ENCODE assay signal across 34 cellular contexts in the genomic region with DNA sequence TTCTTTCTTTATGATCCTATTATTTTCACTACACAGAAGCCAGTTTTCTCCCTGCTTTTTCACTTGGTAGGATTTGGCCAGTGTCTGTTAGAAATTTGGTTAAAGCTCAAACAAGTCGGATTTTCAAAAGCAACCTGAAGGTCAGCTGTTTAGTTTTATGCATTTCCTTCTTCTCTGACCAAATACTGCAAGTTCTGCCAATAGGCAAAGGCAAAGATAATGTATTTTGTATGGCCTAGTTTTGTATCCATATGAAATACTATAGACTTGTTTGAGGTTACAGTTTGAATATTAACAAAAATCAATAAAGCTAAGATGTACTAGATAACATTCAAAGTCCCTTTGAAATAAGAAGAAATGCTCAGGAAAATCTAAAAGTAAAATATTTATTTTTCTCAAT.
"Had no signal": no experiment of that assay in that cellular context is flagged by ENCODE, and none has a peak within 500 bp of the region (broad histone marks: within the 10 kb centered on the region; RNA-seq: fewer than 3 reads in every experiment).

No MANE protein-coding gene starts in this region.

- H3K9me3 ChIP-seq: adrenal gland, ascending aorta, body of pancreas, breast epithelium had no signal

- H3K27me3 ChIP-seq: adrenal gland, ascending aorta, body of pancreas, brain microvascular endothelial cell, breast epithelium, cardiac muscle cell had no signal

- H3K36me3 ChIP-seq: adrenal gland, ascending aorta, brain microvascular endothelial cell, breast epithelium, cardiac muscle cell had no signal

- H3K4me1 ChIP-seq: adrenal gland, ascending aorta, body of pancreas, breast epithelium had no signal

- H3K27ac ChIP-seq: adrenal gland, ascending aorta, body of pancreas, brain microvascular endothelial cell, breast epithelium, cardiac muscle cell had no signal

- ATAC-seq: activated naive CD4-positive, alpha-beta T cell treated with anti-CD3 and anti-CD28 coated beads, Interleukin-2, amount 50 U/mL, for 72 hours; activated naive CD8-positive, alpha-beta T cell treated with anti-CD3 and anti-CD28 coated beads, Interleukin-2, amount 50 U/mL, for 24 hours; activated T-cell treated with anti-CD3 and anti-CD28 coated beads, Interleukin-2, amount 50 U/mL, for 4 hours; activated T-cell treated with anti-CD3 and anti-CD28 coated beads, Interleukin-2, amount 50 U/mL, for 72 hours; activated T-helper 17 cell treated with anti-CD3 and anti-CD28 coated beads, Interleukin-2, amount 50 U/mL, for 72 hours; body of pancreas had no signal

- FAIRE-seq: astrocyte, bronchial epithelial cell had no signal

- H3K4me3 ChIP-seq: adrenal gland, ascending aorta, body of pancreas, breast epithelium, cardiac muscle cell had no signal

- DNase-seq: activated effector memory CD4-positive, alpha-beta T cell treated with anti-CD3 and anti-CD28 coated beads, Interleukin-2, amount 50 U/mL, for 16 hours; activated effector memory CD4-positive, alpha-beta T cell treated with Interleukin-2 at 50 U/mL for 16 hours; activated gamma-delta T cell; activated gamma-delta T cell treated with Interleukin-2 at 50 U/mL for 16 hours; activated naive CD4-positive, alpha-beta T cell; activated naive CD4-positive, alpha-beta T cell treated with anti-CD3 and anti-CD28 coated beads for 36 hours; activated naive CD4-positive, alpha-beta T cell treated with anti-CD3 and anti-CD28 coated beads, Interleukin-2, amount 10 ng/mL, durations not matched to agents 7 days and 5 days; activated naive CD4-positive, alpha-beta T cell treated with anti-CD3 and anti-CD28 coated beads, Interleukin-2, amount 50 U/mL, for 16 hours; activated naive CD4-positive, alpha-beta T cell treated with Interleukin-2 at 50 U/mL for 16 hours; activated naive CD8-positive, alpha-beta T cell treated with anti-CD3 and anti-CD28 coated beads for 36 hours; activated naive CD8-positive, alpha-beta T cell treated with anti-CD3 and anti-CD28 coated beads, Interleukin-2, amount 10 ng/mL, durations not matched to agents 7 days and 5 days; activated naive CD8-positive, alpha-beta T cell treated with anti-CD3 and anti-CD28 coated beads, Interleukin-2, amount 50 U/mL, for 24 hours; activated T-cell treated with anti-CD3 and anti-CD28 coated beads, Interleukin-2, amount 50 U/mL, for 1 hour; activated T-cell treated with anti-CD3 and anti-CD28 coated beads, Interleukin-2, amount 50 U/mL, for 24 hours; activated T-cell treated with anti-CD3 and anti-CD28 coated beads, Interleukin-2, amount 50 U/mL, for 4 hours; activated T-cell treated with anti-CD3 and anti-CD28 coated beads, Interleukin-2, amount 50 U/mL, for 48 hours; activated T-cell treated with anti-CD3 and anti-CD28 coated beads, Interleukin-2, amount 50 U/mL, for 72 hours; adrenal gland; amniotic stem cell; amygdala; anterior cingulate cortex; aorta; body of pancreas; brain microvascular endothelial cell; caudate nucleus; central memory CD4-positive, alpha-beta T cell; cerebellar nuclear complex had no signal
